In the genomic region with DNA sequence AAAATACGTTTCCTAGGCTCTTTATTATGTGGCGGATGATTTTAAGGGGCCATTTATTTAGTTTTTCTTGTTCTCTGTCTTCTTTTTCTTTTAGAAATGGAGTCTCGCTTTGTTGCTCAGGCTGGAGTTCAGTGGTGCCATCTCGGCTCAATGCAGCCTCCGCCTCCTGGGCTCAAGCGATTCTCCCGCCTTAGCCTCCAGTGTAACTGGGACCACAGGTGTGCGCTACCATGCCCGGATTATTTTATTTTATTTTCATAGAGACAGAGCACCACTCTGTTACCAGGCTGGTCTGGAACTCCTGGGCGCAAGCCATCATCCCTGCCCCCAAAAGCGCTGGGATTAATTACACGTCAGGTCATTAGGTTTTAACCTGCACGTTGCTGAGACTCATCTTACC, we compare ENCODE assay signal across 8 cellular contexts. TPM values are rescaled to one million over a fixed set of nuclear protein-coding genes. Genes with fewer than 3 reads are reported as not detected.
A peak's percentile ranks its signal among the peaks of the same experiment; 100 is the strongest.
DNase-seq lines count a peak whose midpoint lies in the region; ATAC-seq lines count a peak whose summit lies in the region.

No MANE protein-coding gene starts in this region.

- DNase-seq in T-helper 1 cell, result no peak
- no peak for DNase-seq in immature natural killer cell
- no peak for DNase-seq in cerebellar nuclear complex (lab: John Stamatoyannopoulos, UW)

- peak overlapping the region; percentile 74 for H3K27ac ChIP-seq in temporal lobe (ENCODE audit: low read depth, low read length)

- H3K36me3 Mint-ChIP-seq in T-helper 1 cell treated with Interleukin-12 subunit alpha and Interleukin-12 subunit beta and Interleukin-4 antibody, amounts not matched to agents 30 μg/mL and 1 μg/mL, for 36 hours (ENCODE audit: low read depth), result peaks cover 1% of the 10 kb centered on the region
- H3K36me3 Mint-ChIP-seq in activated naive CD8-positive, alpha-beta T cell, result no peaks in the 10 kb centered on the region
- H3K36me3 Mint-ChIP-seq in immature natural killer cell, result no peaks in the 10 kb centered on the region

- ATAC-seq in GM21367 (IDR thresholded peaks at IDR 0.05; ENCODE audit: unreplicated experiment), result no peak
- ATAC-seq in GM19035 (IDR thresholded peaks at IDR 0.05; ENCODE audit: unreplicated experiment), result no peak

- H3K27ac Mint-ChIP-seq in T-helper 1 cell treated with Interleukin-12 subunit alpha and Interleukin-12 subunit beta and Interleukin-4 antibody, amounts not matched to agents 30 μg/mL and 1 μg/mL, for 36 hours, result peak overlapping the region; percentile 94
- H3K27ac Mint-ChIP-seq in activated naive CD8-positive, alpha-beta T cell, result peak overlapping the region; percentile 87
- H3K27ac Mint-ChIP-seq in immature natural killer cell, result peak overlapping the region in 3 of 6 donors; percentile 46 to 76 (median 49)

- H3K4me1 Mint-ChIP-seq in T-helper 1 cell treated with Interleukin-12 subunit alpha and Interleukin-12 subunit beta and Interleukin-4 antibody, amounts not matched to agents 30 μg/mL and 1 μg/mL, for 36 hours (ENCODE audit: low read depth), result peaks cover 24% of the 10 kb centered on the region
- peaks cover 22% of the 10 kb centered on the region for H3K4me1 Mint-ChIP-seq in activated naive CD8-positive, alpha-beta T cell (ENCODE audit: low read depth)
- peaks cover 9 to 18% of the 10 kb centered on the region in 2 donors for H3K4me1 Mint-ChIP-seq in immature natural killer cell

- H3K9me3 Mint-ChIP-seq in T-helper 1 cell treated with Interleukin-12 subunit alpha and Interleukin-12 subunit beta and Interleukin-4 antibody, amounts not matched to agents 30 μg/mL and 1 μg/mL, for 36 hours, result no peaks in the 10 kb centered on the region
- no peaks in the 10 kb centered on the region for H3K9me3 Mint-ChIP-seq in activated naive CD8-positive, alpha-beta T cell (ENCODE audit: low read depth)
- H3K9me3 Mint-ChIP-seq in immature natural killer cell, result no peaks in the 10 kb centered on the region

- H3K4me3 Mint-ChIP-seq in T-helper 1 cell treated with Interleukin-12 subunit alpha and Interleukin-12 subunit beta and Interleukin-4 antibody, amounts not matched to agents 30 μg/mL and 1 μg/mL, for 36 hours, result peak overlapping the region; percentile 98
- H3K4me3 Mint-ChIP-seq in activated naive CD8-positive, alpha-beta T cell, result peak overlapping the region; percentile 94
- H3K4me3 Mint-ChIP-seq in immature natural killer cell, result peak overlapping the region; percentile 85 to 95 (median 88)

- H3K27me3 Mint-ChIP-seq in T-helper 1 cell treated with Interleukin-12 subunit alpha and Interleukin-12 subunit beta and Interleukin-4 antibody, amounts not matched to agents 30 μg/mL and 1 μg/mL, for 36 hours (ENCODE audit: low read depth), result peaks cover 15% of the 10 kb centered on the region
- H3K27me3 Mint-ChIP-seq in activated naive CD8-positive, alpha-beta T cell, result peaks cover 6% of the 10 kb centered on the region
- peaks cover 4 to 12% (median 6%) of the 10 kb centered on the region in 3 donors for H3K27me3 Mint-ChIP-seq in immature natural killer cell (ENCODE audit: low read depth in 3 of 3)

RNA-seq across cellular contexts. Expression of a gene that starts 1.6 kb away (rescaled TPM):
- polyA plus RNA-seq in immature natural killer cell, result 1 to 10 TPM in 2 of 3 donors, under 1 TPM in 1; 0.79 to 1.8 (median 1.6) TPM
- total RNA-seq in temporal lobe, result 10.3 TPM
